In the genomic region with DNA sequence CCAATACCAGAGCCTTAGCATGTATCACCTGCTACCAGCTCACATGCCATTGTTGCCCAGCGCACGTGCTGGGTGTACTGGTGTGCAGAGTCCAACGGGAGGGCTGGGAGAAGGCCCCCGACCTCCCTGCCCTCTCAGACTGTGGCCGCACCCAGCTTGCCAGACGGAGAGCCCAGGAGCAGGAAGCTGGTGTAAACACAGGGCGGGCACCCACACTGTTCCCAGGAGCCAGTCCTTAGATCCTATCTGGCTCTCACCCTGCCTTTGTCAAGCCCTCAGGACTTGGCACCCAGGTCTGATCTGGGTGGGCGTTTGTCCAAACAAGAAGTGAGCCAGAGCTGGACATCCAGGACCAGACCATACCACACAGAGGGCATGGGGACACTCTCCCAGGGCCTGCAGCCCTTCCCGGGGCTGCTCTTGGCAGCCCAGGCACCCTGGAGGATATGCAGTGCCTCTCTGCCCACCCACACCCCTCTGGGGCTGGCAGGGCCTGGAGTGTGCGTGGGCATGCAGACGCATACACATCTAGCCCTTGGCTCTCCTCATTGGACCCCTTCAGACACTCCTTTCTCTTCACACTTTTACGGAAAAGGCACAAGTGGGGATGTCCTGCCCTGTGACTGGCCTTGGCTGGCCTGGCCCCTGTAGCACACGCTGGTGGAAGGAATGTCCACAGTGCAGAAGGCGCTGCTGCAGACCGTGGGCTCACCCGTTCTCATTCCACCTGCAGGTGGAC, we compare ENCODE assay signal across 1 cellular context.
TF ChIP-seq lines count a peak whose summit lies in the region.

No MANE protein-coding gene starts in this region.

TF ChIP-seq in liver, 16 proteins besides CTCF, POLR2A, EP300 and RAD21 (continued from another document):
- peak; percentile 58 for TF ChIP-seq YY1 (IDR thresholded peaks at IDR 0.05)
- TF ChIP-seq, protein P1, sequence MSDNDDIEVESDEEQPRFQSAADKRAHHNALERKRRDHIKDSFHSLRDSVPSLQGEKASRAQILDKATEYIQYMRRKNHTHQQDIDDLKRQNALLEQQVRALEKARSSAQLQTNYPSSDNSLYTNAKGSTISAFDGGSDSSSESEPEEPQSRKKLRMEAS (IDR thresholded peaks at IDR 0.05): peak; percentile 73
